Comparison of ENCODE assay signal across 12 cellular contexts in the genomic region with DNA sequence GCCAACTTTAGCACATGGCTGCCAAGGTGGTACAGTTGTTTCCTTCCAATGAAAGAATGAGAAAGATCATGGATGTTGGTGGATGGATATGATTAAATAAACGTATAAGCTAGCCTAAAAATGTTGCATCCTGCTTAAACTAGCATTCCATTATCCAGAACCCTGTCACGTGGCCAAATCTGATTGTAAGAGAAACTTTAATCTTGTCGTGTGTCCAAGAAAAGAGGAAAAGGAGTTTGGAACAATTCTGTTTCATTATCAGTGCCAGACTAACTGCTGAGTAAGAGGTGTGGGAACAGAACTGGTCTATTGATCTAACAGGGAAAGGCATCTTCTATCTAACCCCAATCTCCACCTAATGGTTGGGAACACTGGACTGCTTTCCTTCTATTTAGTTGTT.
A peak's percentile ranks its signal among the peaks of the same experiment; 100 is the strongest.
DNase-seq lines count a peak whose midpoint lies in the region; ATAC-seq and TF ChIP-seq lines count a peak whose summit lies in the region.
"Had no signal": no experiment of that assay in that cellular context is flagged by ENCODE, and none has a peak within 500 bp of the region (broad histone marks: within the 10 kb centered on the region; RNA-seq: fewer than 3 reads in every experiment).

No MANE protein-coding gene starts in this region.

- H3K27me3 Mint-ChIP-seq in HFFc6 (ENCODE audit: insufficient read depth) = no peaks in the 10 kb centered on the region
- H3K27me3 Mint-ChIP-seq: CD4-positive, CD25-positive, alpha-beta regulatory T cell had no signal

- no peak for ATAC-seq in GM19397 (IDR thresholded peaks at IDR 0.05; ENCODE audit: unreplicated experiment)
- ATAC-seq: HepG2 had no signal

- H3K4me3 ChIP-seq in AG10803 (ENCODE audit: low read length) = no peak overlapping the region
- H3K4me3 ChIP-seq in fibroblast of the aortic adventitia (ENCODE audit: low read depth, low read length) = no peak overlapping the region
- H3K4me3 ChIP-seq: BLaER1 treated with 17β-estradiol and CSF1 and Interleukin-3, amounts not matched to agents 10 nM and 100 nM; HAP-1 had no signal

- TF ChIP-seq CTCF in AG10803 (conservative IDR thresholded peaks at IDR 0.05; ENCODE audit: low read length) (no peak), HFFc6 (IDR thresholded peaks at IDR 0.05) (no peak), fibroblast of the aortic adventitia (IDR thresholded peaks at IDR 0.05; ENCODE audit: insufficient read depth, low read length) (no peak)

- H3K9me3 Mint-ChIP-seq in HFFc6 = no peaks in the 10 kb centered on the region
- H3K9me3 Mint-ChIP-seq: CD4-positive, CD25-positive, alpha-beta regulatory T cell had no signal

- H3K36me3 Mint-ChIP-seq in HFFc6 (ENCODE audit: low read depth) = no peaks in the 10 kb centered on the region
- H3K36me3 Mint-ChIP-seq: CD4-positive, CD25-positive, alpha-beta regulatory T cell had no signal

- no peak overlapping the region for H3K27ac Mint-ChIP-seq in HFFc6
- H3K27ac Mint-ChIP-seq: CD4-positive, CD25-positive, alpha-beta regulatory T cell had no signal

- H3K4me3 Mint-ChIP-seq in HFFc6 = no peak overlapping the region
- H3K4me3 Mint-ChIP-seq: CD4-positive, CD25-positive, alpha-beta regulatory T cell had no signal

- DNase-seq in AG10803 (ENCODE audit: low read depth) (peak; percentile 8), HFFc6 (peak; percentile 13), astrocyte of the hippocampus (ENCODE audit: low read depth, low spot score) (peak; percentile 28), fibroblast of the aortic adventitia (ENCODE audit: low read depth) (peak; percentile 67), NCI-H2107 (lab: John Stamatoyannopoulos, UW) (no peak), T-helper 9 cell (no peak)
- DNase-seq: 8988T; CD4-positive, CD25-positive, alpha-beta regulatory T cell had no signal

- peaks cover 14% of the 10 kb centered on the region for H3K4me1 Mint-ChIP-seq in HFFc6 (ENCODE audit: low read depth)

Comparison
In these comparisons a context has a peak if more than half of its experiments do, and no peak if none do; other contexts are left out.
1. DNase-seq: peak in AG10803 (single experiment), HFFc6 (single experiment), astrocyte of the hippocampus (single experiment) and fibroblast of the aortic adventitia (single experiment); none in NCI-H2107 (single experiment) and T-helper 9 cell (single experiment).